Comparison of ENCODE assay signal across 14 cellular contexts in genomic region chr1:169513208-169513607, GRCh38. TPM values are rescaled to one million over a fixed set of nuclear protein-coding genes. Genes with fewer than 3 reads are reported as not detected.
DNase-seq lines count a peak whose midpoint lies in the region; ATAC-seq and TF ChIP-seq lines count a peak whose summit lies in the region.
"Had no signal": no experiment of that assay in that cellular context is flagged by ENCODE, and none has a peak within 500 bp of the region (broad histone marks: within the 10 kb centered on the region; RNA-seq: fewer than 3 reads in every experiment).

No MANE protein-coding gene starts in this region.

- H3K27me3 Mint-ChIP-seq in HFFc6 (ENCODE audit: insufficient read depth): no peaks in the 10 kb centered on the region; the same call in 1 of the 2 replicates
- no peaks in the 10 kb centered on the region for H3K27me3 Mint-ChIP-seq in mesothelial cell of epicardium (ENCODE audit: low read depth)

- DNase-seq in LHCN-M2 (ENCODE audit: low read depth): peak; percentile 51
- no peak for DNase-seq in ascending aorta (ENCODE audit: low spot score in 2 of 2)
- DNase-seq in right cardiac atrium: no peak
- DNase-seq in HFFc6: no peak
- DNase-seq in mesothelial cell of epicardium (ENCODE audit: low spot score in 2 of 2, unreplicated experiment in 2 of 2): no peak
- no peak for DNase-seq in midbrain (lab: John Stamatoyannopoulos, UW)
- DNase-seq: esophagus squamous epithelium; GOT3; NCI-H2029; NK-92 treated with Interleukin-12 subunit alpha and Interleukin-12 subunit beta, amount 100 ng/mL, for 24 hours had no signal

- peak overlapping the region; percentile 84 for H3K27ac ChIP-seq in ACC112 (ENCODE audit: low read depth, low read length)
- peak overlapping the region; percentile 64 to 72 for H3K27ac ChIP-seq in ascending aorta
- peak overlapping the region; percentile 17 for H3K27ac ChIP-seq in right cardiac atrium (ENCODE audit: low read length)

- peaks cover 45% of the 10 kb centered on the region for H3K4me1 ChIP-seq in ACC112 (ENCODE audit: control insufficient read depth, insufficient read depth, low read length, unreplicated experiment)
- H3K4me1 ChIP-seq in ascending aorta: peaks cover 0 to 23% of the 10 kb centered on the region in 2 donors
- H3K4me1 ChIP-seq in right cardiac atrium (ENCODE audit: control insufficient read depth, insufficient read depth, low read length): peaks cover 2% of the 10 kb centered on the region

- H3K27ac Mint-ChIP-seq in HFFc6 (no peak overlapping the region), mesothelial cell of epicardium (no peak overlapping the region)
- H3K27ac Mint-ChIP-seq: nephron had no signal

- intact Hi-C loops in ascending aorta (cut with DNase I) (no loop called here), right cardiac atrium (cut with DNase I) (no loop called here)

- TF ChIP-seq CTCF in ascending aorta (IDR thresholded peaks at IDR 0.05) (no peak), HFFc6 (IDR thresholded peaks at IDR 0.05) (no peak), mesothelial cell of epicardium (IDR thresholded peaks at IDR 0.05; ENCODE audit: unreplicated experiment) (no peak)

- peak overlapping the region; percentile 81 for H2AFZ ChIP-seq in ACC112 (ENCODE audit: low read length, unreplicated experiment)

- no peaks in the 10 kb centered on the region for H3K79me2 ChIP-seq in ACC112 (ENCODE audit: control insufficient read depth, insufficient read depth, low read length, unreplicated experiment)

- H3K4me1 Mint-ChIP-seq in HFFc6 (ENCODE audit: low read depth) (peaks cover 24% of the 10 kb centered on the region), mesothelial cell of epicardium (peaks cover 5% of the 10 kb centered on the region)
- H3K4me1 Mint-ChIP-seq: nephron had no signal

- no peaks in the 10 kb centered on the region for H3K9me3 ChIP-seq in ascending aorta
- no peaks in the 10 kb centered on the region for H3K9me3 ChIP-seq in right cardiac atrium (ENCODE audit: control insufficient read depth, low read length)
- H3K9me3 ChIP-seq: esophagus squamous epithelium had no signal

- H3K4me3 ChIP-seq in ACC112 (ENCODE audit: low read depth, low read length) (no peak overlapping the region), ascending aorta (no peak overlapping the region), right cardiac atrium (ENCODE audit: low read length) (no peak overlapping the region)
- H3K4me3 ChIP-seq: esophagus squamous epithelium, smooth muscle cell had no signal

- H3K9me3 Mint-ChIP-seq in HFFc6 (no peaks in the 10 kb centered on the region), mesothelial cell of epicardium (no peaks in the 10 kb centered on the region)
- H3K9me3 Mint-ChIP-seq: nephron had no signal

- H3K27me3 ChIP-seq in ACC112 (ENCODE audit: insufficient read depth, low read length) (no peaks in the 10 kb centered on the region), ascending aorta (no peaks in the 10 kb centered on the region), right cardiac atrium (ENCODE audit: control insufficient read depth, insufficient read depth) (no peaks in the 10 kb centered on the region)
- H3K27me3 ChIP-seq: esophagus squamous epithelium had no signal

- H3K4me3 Mint-ChIP-seq in HFFc6: no peak overlapping the region
- H3K4me3 Mint-ChIP-seq in mesothelial cell of epicardium: no peak overlapping the region
- H3K4me3 Mint-ChIP-seq: nephron had no signal

- ATAC-seq in right cardiac atrium: peak; percentile 39 to 50
- ATAC-seq in GM18909 (IDR thresholded peaks at IDR 0.05; ENCODE audit: poor library complexity, unreplicated experiment): no peak

- H3K36me3 Mint-ChIP-seq in HFFc6 (ENCODE audit: low read depth) (no peaks in the 10 kb centered on the region), mesothelial cell of epicardium (peaks cover 3% of the 10 kb centered on the region)

- no peaks in the 10 kb centered on the region for H3K36me3 ChIP-seq in ACC112 (ENCODE audit: insufficient read depth, low read length)
- no peaks in the 10 kb centered on the region for H3K36me3 ChIP-seq in ascending aorta
- H3K36me3 ChIP-seq: esophagus squamous epithelium had no signal

RNA-seq across cellular contexts. Expression of gene SLC19A2, which starts 27.5 kb away (rescaled TPM):
- 9.6 and 12.2 TPM in 2 replicates for total RNA-seq in LHCN-M2 (2014; rRNA removed)
- 1.2 TPM for polyA plus RNA-seq in LHCN-M2 (2012)
- 36.7 TPM for total RNA-seq in ascending aorta
- total RNA-seq in right cardiac atrium: 10 to 100 TPM; 11.2 to 26.5 (median 15.4) TPM
- 26.2 TPM for polyA plus RNA-seq in right cardiac atrium
- total RNA-seq in HFFc6 (2021; fragmentation: NEBNext Ultra II Directional; extraction: Animal tissue kit (Norgen Biotek cat#: 25700)): 1 to 10 TPM; 2.3 to 3.2 (median 2.8) TPM
- total RNA-seq in mesothelial cell of epicardium: 16.1 to 18.2 TPM (median 17.8 TPM) in 3 replicates

Comparison
In these comparisons a context has a peak if more than half of its experiments do, and no peak if none do; other contexts are left out.
1. H3K27ac ChIP-seq: peak in every context shown above with its lines; median percentile 84 in ACC112; 68 in ascending aorta; 17 in right cardiac atrium.